ENCODE assay signal across 2 cellular contexts in genomic region chr17:74448774-74449173, GRCh38.
TF ChIP-seq lines count a peak whose summit lies in the region.

No MANE protein-coding gene starts in this region.

TF ChIP-seq in liver, 16 proteins besides CTCF, POLR2A, EP300 and RAD21:
- no peak for TF ChIP-seq YY1 (IDR thresholded peaks at IDR 0.05)
- peak in 1 of 2 donors; percentile 12 for TF ChIP-seq HNF4A (conservative IDR thresholded peaks at IDR 0.05)

TF ChIP-seq in HepG2, 621 proteins besides CTCF, POLR2A, EP300 and RAD21:
- TF ChIP-seq ZNF7 (CRISPR knock-in tag; IDR thresholded peaks at IDR 0.05) (no peak), STAG1 (CRISPR knock-in tag; IDR thresholded peaks at IDR 0.05) (no peak), BCL6 (CRISPR knock-in tag; IDR thresholded peaks at IDR 0.05) (no peak), ZNF552 (CRISPR knock-in tag; IDR thresholded peaks at IDR 0.05; ENCODE audit: borderline replicate concordance) (no peak), ZBTB1 (CRISPR knock-in tag; IDR thresholded peaks at IDR 0.05; ENCODE audit: borderline replicate concordance) (no peak), REPIN1 (CRISPR knock-in tag; IDR thresholded peaks at IDR 0.05; ENCODE audit: borderline replicate concordance, low read depth) (no peak), ZNF335 (CRISPR knock-in tag; IDR thresholded peaks at IDR 0.05) (no peak), ZNF407 (CRISPR knock-in tag; IDR thresholded peaks at IDR 0.05; ENCODE audit: not compliant biosample characterization) (no peak), ZNF816 (CRISPR knock-in tag; IDR thresholded peaks at IDR 0.05; ENCODE audit: borderline replicate concordance) (no peak), IRF1 (CRISPR knock-in tag; IDR thresholded peaks at IDR 0.05; ENCODE audit: low read depth) (no peak), ZBTB42 (CRISPR knock-in tag; IDR thresholded peaks at IDR 0.05) (no peak), FOXP4 (CRISPR knock-in tag; IDR thresholded peaks at IDR 0.05) (no peak)
TF ChIP-seq in HepG2: peak in this region for 0.
